In genomic region chr12:12835378-12836145, GRCh38 we compare ENCODE assay signal across 10 cellular contexts. TPM values are rescaled to one million over a fixed set of nuclear protein-coding genes. Genes with fewer than 3 reads are reported as not detected.
DNase-seq lines count a peak whose midpoint lies in the region; ATAC-seq and TF ChIP-seq lines count a peak whose summit lies in the region.
"Had no signal": no experiment of that assay in that cellular context is flagged by ENCODE, and none has a peak within 500 bp of the region (broad histone marks: within the 10 kb centered on the region; RNA-seq: fewer than 3 reads in every experiment).

No MANE protein-coding gene starts in this region.

- H3K9me3 ChIP-seq in lower lobe of right lung, result no peaks in the 10 kb centered on the region

- H3K4me1 Mint-ChIP-seq in stimulated activated naive B cell treated with anti-CD40 and anti-IgM and Interleukin-4, amounts not matched to agents 10 μg/mL and 1 μg/mL and 100 μg/mL, for 72 hours, result peaks cover 3 to 19% of the 10 kb centered on the region in 2 donors

- H3K4me3 Mint-ChIP-seq in stimulated activated naive B cell treated with anti-CD40 and anti-IgM and Interleukin-4, amounts not matched to agents 10 μg/mL and 1 μg/mL and 100 μg/mL, for 72 hours, result no peak overlapping the region
- H3K4me3 Mint-ChIP-seq: B cell had no signal

- H3K27ac Mint-ChIP-seq in stimulated activated naive B cell treated with anti-CD40 and anti-IgM and Interleukin-4, amounts not matched to agents 10 μg/mL and 1 μg/mL and 100 μg/mL, for 72 hours, result no peak overlapping the region
- H3K27ac Mint-ChIP-seq: B cell had no signal

- no peaks in the 10 kb centered on the region for H3K27me3 Mint-ChIP-seq in stimulated activated naive B cell treated with anti-CD40 and anti-IgM and Interleukin-4, amounts not matched to agents 10 μg/mL and 1 μg/mL and 100 μg/mL, for 72 hours
- H3K27me3 Mint-ChIP-seq: B cell had no signal

- H3K4me3 ChIP-seq in lower lobe of right lung, result no peak overlapping the region

- H3K36me3 Mint-ChIP-seq in stimulated activated naive B cell treated with anti-CD40 and anti-IgM and Interleukin-4, amounts not matched to agents 10 μg/mL and 1 μg/mL and 100 μg/mL, for 72 hours, result peaks cover 40 to 44% of the 10 kb centered on the region in 2 donors

- no peaks in the 10 kb centered on the region for H3K4me1 ChIP-seq in lower lobe of right lung

- H3K36me3 ChIP-seq in lower lobe of right lung, result peaks cover 39% of the 10 kb centered on the region

- TF ChIP-seq CTCF in 22Rv1 (IDR thresholded peaks at IDR 0.05) (no peak), lower lobe of right lung (IDR thresholded peaks at IDR 0.05) (no peak)

- peak; percentile 49 for DNase-seq in HK-2 (ENCODE audit: unreplicated experiment)
- peak; percentile 58 for DNase-seq in astrocyte of the hippocampus (ENCODE audit: low read depth, low spot score)
- DNase-seq in lower lobe of right lung, result no peak
- no peak for DNase-seq in AML-193 (lab: John Stamatoyannopoulos, UW)
- no peak for DNase-seq in AG20443 (ENCODE audit: low spot score)
- no peak for DNase-seq in stimulated activated naive B cell treated with anti-CD40 and anti-IgM and Interleukin-4, amounts not matched to agents 10 μg/mL and 1 μg/mL and 100 μg/mL, for 72 hours
- DNase-seq: Karpas-422 had no signal

- H3K27ac ChIP-seq in 22Rv1 (0 out of 2 replicates have a peak overlapping the region, but pooled peaks have one; percentile 19), lower lobe of right lung (peak overlapping the region; percentile 78)

- ATAC-seq in lower lobe of right lung (peak; percentile 90 to 91), HG02642 (IDR thresholded peaks at IDR 0.05; ENCODE audit: poor library complexity, unreplicated experiment) (no peak)
- ATAC-seq in stimulated activated naive B cell treated with anti-CD40 and anti-IgM and Interleukin-4, amounts not matched to agents 10 μg/mL and 1 μg/mL and 100 μg/mL, for 72 hours (replicated peaks), result no peak

- peaks cover 7 to 12% of the 10 kb centered on the region in 2 donors for H3K9me3 Mint-ChIP-seq in stimulated activated naive B cell treated with anti-CD40 and anti-IgM and Interleukin-4, amounts not matched to agents 10 μg/mL and 1 μg/mL and 100 μg/mL, for 72 hours

- H3K27me3 ChIP-seq in lower lobe of right lung (ENCODE audit: low read depth), result no peaks in the 10 kb centered on the region

- intact Hi-C loops in lower lobe of right lung (cut with DNase I), result no loop called here

RNA-seq across cellular contexts. Expression of gene DDX47, which starts 22.4 kb away (rescaled TPM):
- total RNA-seq in lower lobe of right lung, result 45.1 TPM

RNA-seq across cellular contexts. Expression of gene APOLD1, which starts 50.1 kb away (rescaled TPM):
- 11.0 TPM for total RNA-seq in lower lobe of right lung

RNA-seq across cellular contexts. Expression of gene GPRC5A, which starts 55.8 kb away (rescaled TPM):
- total RNA-seq in lower lobe of right lung, result 482 TPM
- total RNA-seq: B cell had no signal

Comparison
In these comparisons a context has a peak if more than half of its experiments do, and no peak if none do; other contexts are left out.
1. DNase-seq: peak in HK-2 (single experiment) and astrocyte of the hippocampus (single experiment); none in lower lobe of right lung (single experiment), AML-193 (0 of 2), AG20443 (single experiment) and stimulated activated naive B cell treated with anti-CD40 and anti-IgM and Interleukin-4, amounts not matched to agents 10 μg/mL and 1 μg/mL and 100 μg/mL, for 72 hours (single experiment).
2. ATAC-seq: peak in lower lobe of right lung (2 of 2); none in stimulated activated naive B cell treated with anti-CD40 and anti-IgM and Interleukin-4, amounts not matched to agents 10 μg/mL and 1 μg/mL and 100 μg/mL, for 72 hours (0 of 2) and HG02642 (single experiment).